ENCODE assay signal across 8 cellular contexts in the genomic region with DNA sequence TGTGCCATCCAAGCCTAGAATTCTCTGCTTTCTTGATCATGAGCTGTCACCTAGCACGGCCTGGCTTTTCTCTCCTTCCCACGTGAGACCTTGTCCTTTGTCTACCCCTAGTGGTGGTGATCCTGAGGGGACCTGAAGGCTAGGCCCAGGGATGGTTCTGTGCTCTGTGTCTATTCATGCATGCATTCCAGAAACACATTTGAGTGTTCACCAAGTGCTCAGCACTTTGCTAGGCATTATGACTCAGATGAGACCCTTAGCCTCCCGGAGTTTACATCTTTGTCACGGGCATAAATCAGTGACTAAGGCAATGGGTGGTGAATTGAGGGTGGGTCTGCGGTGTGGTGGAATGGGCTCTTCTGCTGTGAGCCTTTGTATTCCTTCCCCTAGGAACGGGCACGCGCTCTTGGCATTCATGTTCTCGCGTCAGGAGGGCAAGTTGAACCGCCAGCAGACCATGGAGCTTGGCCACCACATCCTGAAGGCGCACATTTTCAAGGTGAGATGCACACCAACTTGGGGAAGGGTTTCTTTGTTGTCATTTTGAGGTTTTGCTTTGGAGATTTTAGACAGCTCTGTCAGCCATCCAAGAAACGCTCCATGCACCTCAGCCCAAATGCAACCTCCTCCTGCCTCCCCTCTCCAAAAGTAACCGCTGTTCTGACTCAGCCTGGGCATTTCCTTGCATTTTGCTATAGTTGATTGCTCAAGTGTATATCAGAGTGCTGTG.
DNase-seq lines count a peak whose midpoint lies in the region; ATAC-seq and TF ChIP-seq lines count a peak whose summit lies in the region.

No MANE protein-coding gene starts in this region.

- ATAC-seq in GM19035 (IDR thresholded peaks at IDR 0.05; ENCODE audit: unreplicated experiment) (peak; percentile 60), HG03135 (IDR thresholded peaks at IDR 0.05; ENCODE audit: unreplicated experiment) (peak; percentile 64), SK-N-SH treated with all-trans-retinoic acid at 6 μM for 48 hours (peak; percentile 86)

- DNase-seq in COR-L47 (lab: John Stamatoyannopoulos, UW) (peak; percentile 3), iris pigment epithelial cell (ENCODE audit: low read depth) (peak; percentile 62), SW 1271 (lab: John Stamatoyannopoulos, UW) (no peak), NCI-H2107 (lab: John Stamatoyannopoulos, UW) (no peak), SHP77 treated with DMSO at 0.1 percent for 48 hours (lab: John Stamatoyannopoulos, UW) (no peak)

TF ChIP-seq in SK-N-SH treated with all-trans-retinoic acid at 6 μM for 48 hours, 23 proteins besides CTCF, POLR2A, EP300 and RAD21:
- TF ChIP-seq RARB (CRISPR knock-in tag; IDR thresholded peaks at IDR 0.05) (no peak), ZNF565 (CRISPR knock-in tag; conservative IDR thresholded peaks at IDR 0.05; ENCODE audit: low read depth) (no peak), ZC3H10 (CRISPR knock-in tag; IDR thresholded peaks at IDR 0.05) (no peak)
TF ChIP-seq in SK-N-SH treated with all-trans-retinoic acid at 6 μM for 48 hours: peak in this region for 0.

Comparison
In these comparisons a context has a peak if more than half of its experiments do, and no peak if none do; other contexts are left out.
1. DNase-seq: peak in COR-L47 (single experiment) and iris pigment epithelial cell (single experiment); none in SW 1271 (0 of 2), NCI-H2107 (single experiment) and SHP77 treated with DMSO at 0.1 percent for 48 hours (single experiment).
2. Peak in every context shown above with its lines, with median percentiles within 50 percentile points of each other: ATAC-seq.